ENCODE assay signal across 22 cellular contexts in the genomic region with DNA sequence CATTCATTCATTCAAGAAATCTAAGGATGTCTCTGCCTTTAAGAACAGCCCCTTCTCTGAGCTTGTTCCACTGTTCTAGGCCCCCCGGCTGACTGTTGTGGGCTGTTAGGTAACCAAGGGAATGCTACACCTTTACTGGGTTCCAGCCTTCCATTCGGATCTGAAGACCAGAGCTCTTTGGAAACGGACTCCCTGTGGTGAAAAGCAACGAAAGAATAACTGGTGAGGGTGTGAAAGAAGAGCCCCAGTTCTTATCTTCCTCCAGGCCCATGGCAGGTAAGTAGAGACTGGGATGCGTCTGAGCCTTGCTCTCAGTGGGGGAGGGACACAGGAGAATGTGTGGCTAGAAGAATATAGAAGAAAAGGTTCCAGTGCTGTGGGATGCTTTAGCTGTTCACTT.
DNase-seq lines count a peak whose midpoint lies in the region; FAIRE-seq and TF ChIP-seq lines count a peak whose summit lies in the region.
"Had no signal": no experiment of that assay in that cellular context is flagged by ENCODE, and none has a peak within 500 bp of the region (broad histone marks: within the 10 kb centered on the region; RNA-seq: fewer than 3 reads in every experiment).

No MANE protein-coding gene starts in this region.

- no peaks in the 10 kb centered on the region for H3K9me2 ChIP-seq in PC-9 (ENCODE audit: insufficient read depth)
- H3K9me2 ChIP-seq in GM23248 (ENCODE audit: insufficient read depth): no peaks in the 10 kb centered on the region

- no peak for FAIRE-seq in astrocyte (lab: Jason Lieb, UNC)
- FAIRE-seq: A204.1, G401.6, GM12892 had no signal

- no peaks in the 10 kb centered on the region for H3K36me3 Mint-ChIP-seq in astrocyte (ENCODE audit: low read depth, unreplicated experiment)
- H3K36me3 Mint-ChIP-seq: CD4-positive, CD25-positive, alpha-beta regulatory T cell; CD8-positive, alpha-beta T cell had no signal

- no peaks in the 10 kb centered on the region for H3F3A ChIP-seq in PC-9 (ENCODE audit: insufficient read depth, low read depth)
- H3F3A ChIP-seq in GM23248 (ENCODE audit: insufficient read depth): no peaks in the 10 kb centered on the region

- no peak for TF ChIP-seq CTCF in astrocyte (IDR thresholded peaks at IDR 0.05; ENCODE audit: insufficient read depth, low read depth, low read length)
- no peak for TF ChIP-seq CTCF in PC-9 (conservative IDR thresholded peaks at IDR 0.05)

- WGBS in GM23248 (ENCODE audit: low coverage in 1 of 2, low lambda C conversion rate in 2 of 2, missing lambda C conversion rate in 2 of 2), 2 experiments: 2 to 4% methylated on average over 5 of the region's 5 CpGs

- H3K27ac ChIP-seq in astrocyte (ENCODE audit: low read depth, low read length): no peak overlapping the region
- H3K27ac ChIP-seq in PC-9: no peak overlapping the region
- H3K27ac ChIP-seq in GM23248: no peak overlapping the region
- H3K27ac ChIP-seq: 22Rv1, BLaER1, C4-2B had no signal

- H3K4me1 ChIP-seq in astrocyte (ENCODE audit: insufficient read depth, low read length): peaks cover 8% of the 10 kb centered on the region
- H3K4me1 ChIP-seq in iPS-15b (ENCODE audit: control insufficient read depth, insufficient read depth, low read length): peaks cover 8% of the 10 kb centered on the region
- no peaks in the 10 kb centered on the region for H3K4me1 ChIP-seq in PC-9 (replicated peaks; ENCODE audit: insufficient read depth)
- H3K4me1 ChIP-seq in GM23248 (ENCODE audit: insufficient read depth): no peaks in the 10 kb centered on the region
- H3K4me1 ChIP-seq: BLaER1, Caco-2, HAP-1 had no signal

- H3K9ac ChIP-seq in astrocyte (ENCODE audit: low read length) (peak overlapping the region; percentile 28), iPS-15b (ENCODE audit: low read depth, low read length) (peak overlapping the region; percentile 47), GM23248 (no peak overlapping the region)
- H3K9ac ChIP-seq: BLaER1 had no signal

- peak; percentile 15 for DNase-seq in NCI-H748 (lab: John Stamatoyannopoulos, UW; ENCODE audit: unreplicated experiment)
- no peak for DNase-seq in NCI-H748 treated with DMSO at 0.1 percent for 48 hours (lab: John Stamatoyannopoulos, UW)
- DNase-seq in astrocyte (ENCODE audit: low read depth): no peak
- DNase-seq in pons (ENCODE audit: low spot score): peak; percentile 1
- DNase-seq in PC-9: no peak
- no peak for DNase-seq in GM23248
- no peak for DNase-seq in NCI-H1694 (lab: John Stamatoyannopoulos, UW)
- DNase-seq: Caco-2; CD4-positive, CD25-positive, alpha-beta regulatory T cell; CD8-positive, alpha-beta T cell; DMS153; DND-41; HFFc6 had no signal

- no peaks in the 10 kb centered on the region for H4K20me1 ChIP-seq in astrocyte (ENCODE audit: insufficient read depth, low read length)
- no peaks in the 10 kb centered on the region for H4K20me1 ChIP-seq in PC-9 (ENCODE audit: insufficient read depth)
- no peaks in the 10 kb centered on the region for H4K20me1 ChIP-seq in GM23248 (ENCODE audit: insufficient read depth)
- H4K20me1 ChIP-seq: BLaER1 had no signal

- no peaks in the 10 kb centered on the region for H3K27me3 Mint-ChIP-seq in astrocyte (ENCODE audit: low read depth, unreplicated experiment)
- H3K27me3 Mint-ChIP-seq: B cell; CD4-positive, CD25-positive, alpha-beta regulatory T cell had no signal

- H3K79me2 ChIP-seq in astrocyte (ENCODE audit: insufficient read depth, low read length) (no peaks in the 10 kb centered on the region), PC-9 (ENCODE audit: low read depth) (no peaks in the 10 kb centered on the region), GM23248 (ENCODE audit: insufficient read depth) (no peaks in the 10 kb centered on the region)

- H3K4me2 ChIP-seq in astrocyte (ENCODE audit: low read length): peak overlapping the region; percentile 62
- no peak overlapping the region for H3K4me2 ChIP-seq in PC-9
- no peak overlapping the region for H3K4me2 ChIP-seq in GM23248 (ENCODE audit: unreplicated experiment)
- H3K4me2 ChIP-seq: BLaER1 had no signal

- POLR2A ChIA-PET in PC-9 (lab: Charles Lee; ENCODE audit: unreplicated experiment): no interaction called here

- H3K36me3 ChIP-seq in astrocyte (ENCODE audit: insufficient read depth, low read length): no peaks in the 10 kb centered on the region
- no peaks in the 10 kb centered on the region for H3K36me3 ChIP-seq in iPS-15b (ENCODE audit: control insufficient read depth, insufficient read depth, low read length)
- H3K36me3 ChIP-seq in PC-9 (ENCODE audit: low read depth): no peaks in the 10 kb centered on the region
- H3K36me3 ChIP-seq in GM23248 (ENCODE audit: low read depth): no peaks in the 10 kb centered on the region
- H3K36me3 ChIP-seq: BLaER1, HAP-1 had no signal

- in situ Hi-C loops in GM23248 (cut with MboI): no loop called here

- no peak overlapping the region for H3K27ac Mint-ChIP-seq in astrocyte (ENCODE audit: unreplicated experiment)
- H3K27ac Mint-ChIP-seq: B cell; CD4-positive, CD25-positive, alpha-beta regulatory T cell; CD8-positive, alpha-beta T cell; HFFc6 had no signal

- no peak overlapping the region for H3K4me3 Mint-ChIP-seq in astrocyte (ENCODE audit: unreplicated experiment)
- H3K4me3 Mint-ChIP-seq: B cell; CD4-positive, CD25-positive, alpha-beta regulatory T cell; CD8-positive, alpha-beta T cell; HFFc6 had no signal

- H2AFZ ChIP-seq in astrocyte (ENCODE audit: low read depth, low read length): no peak overlapping the region
- no peak overlapping the region for H2AFZ ChIP-seq in PC-9
- no peak overlapping the region for H2AFZ ChIP-seq in GM23248

- BruUV-seq in PC-9 (replicated peaks; lab: Mats Ljungman, UMichigan): no TSS peak

- H3K9me3 Mint-ChIP-seq in astrocyte (ENCODE audit: unreplicated experiment): peaks cover 13% of the 10 kb centered on the region

- no peak overlapping the region for H3K4me3 ChIP-seq in astrocyte (ENCODE audit: insufficient read depth, low read depth, low read length)
- no peak overlapping the region for H3K4me3 ChIP-seq in iPS-15b (ENCODE audit: low read depth, low read length)
- H3K4me3 ChIP-seq in PC-9: no peak overlapping the region
- no peak overlapping the region for H3K4me3 ChIP-seq in GM23248
- H3K4me3 ChIP-seq: BLaER1, HAP-1 had no signal

- H3K27me3 ChIP-seq in astrocyte (ENCODE audit: insufficient read depth, low read length): no peaks in the 10 kb centered on the region
- H3K27me3 ChIP-seq in iPS-15b (ENCODE audit: control insufficient read depth, insufficient read depth, low read length): no peaks in the 10 kb centered on the region
- peaks cover 10% of the 10 kb centered on the region; the same call in 1 of the 2 replicates for H3K27me3 ChIP-seq in PC-9 (ENCODE audit: insufficient read depth, low read depth)
- no peaks in the 10 kb centered on the region for H3K27me3 ChIP-seq in GM23248 (replicated peaks; ENCODE audit: insufficient read depth)
- H3K27me3 ChIP-seq: BLaER1 had no signal

- H3K9me3 ChIP-seq in astrocyte (ENCODE audit: insufficient read depth, low read depth, low read length) (no peaks in the 10 kb centered on the region), iPS-15b (ENCODE audit: control insufficient read depth, insufficient read depth, low read length) (no peaks in the 10 kb centered on the region), PC-9 (ENCODE audit: insufficient read depth, low read depth) (no peaks in the 10 kb centered on the region), GM23248 (ENCODE audit: low read depth) (peaks cover 3% of the 10 kb centered on the region)
- H3K9me3 ChIP-seq: BLaER1, Caco-2, HAP-1 had no signal

- H3K4me1 Mint-ChIP-seq in astrocyte (ENCODE audit: low read depth, unreplicated experiment): no peaks in the 10 kb centered on the region
- H3K4me1 Mint-ChIP-seq: B cell; CD4-positive, CD25-positive, alpha-beta regulatory T cell had no signal

- intact Hi-C loops in PC-9 (cut with micrococcal nuclease; ENCODE audit: unreplicated experiment): no loop called here

- CTCF ChIA-PET in PC-9 (lab: Charles Lee): no interaction called here

Comparison
In these comparisons a context has a peak if more than half of its experiments do, and no peak if none do; other contexts are left out.
1. DNase-seq: peak in NCI-H748 (single experiment) and pons (single experiment); none in NCI-H748 treated with DMSO at 0.1 percent for 48 hours (single experiment), astrocyte (single experiment), PC-9 (0 of 2), GM23248 (single experiment) and NCI-H1694 (single experiment).